8 cellular contexts compared by ENCODE assay signal in genomic region chr19:40221858-40222619, GRCh38. TPM values are rescaled to one million over a fixed set of nuclear protein-coding genes. Genes with fewer than 3 reads are reported as not detected.
DNase-seq lines count a peak whose midpoint lies in the region; ATAC-seq and TF ChIP-seq lines count a peak whose summit lies in the region.

No MANE protein-coding gene starts in this region.

- peak; percentile 81 for ATAC-seq in activated T-helper 17 cell treated with anti-CD3 and anti-CD28 coated beads, Interleukin-2, amount 50 U/mL, for 72 hours (replicated peaks)
- no peak for ATAC-seq in GM19035 (IDR thresholded peaks at IDR 0.05; ENCODE audit: unreplicated experiment)

- peaks cover 12% of the 10 kb centered on the region for H3K4me1 Mint-ChIP-seq in activated T-helper 17 cell treated with anti-CD3 and anti-CD28 coated beads, Interleukin-2, amount 50 U/mL, for 72 hours

- no peaks in the 10 kb centered on the region for H3K36me3 ChIP-seq in neutrophil

- peak overlapping the region; percentile 15 for H3K4me3 Mint-ChIP-seq in activated T-helper 17 cell treated with anti-CD3 and anti-CD28 coated beads, Interleukin-2, amount 50 U/mL, for 72 hours

- no peaks in the 10 kb centered on the region for H3K4me1 ChIP-seq in neutrophil (ENCODE audit: control insufficient read depth in 1 of 2, insufficient read depth in 1 of 2, low read depth in 1 of 2, low read length in 1 of 2)

- DNase-seq in GF-D8 (lab: John Stamatoyannopoulos, UW) (peak; percentile 57), MV-4-11 (lab: John Stamatoyannopoulos, UW) (peak; percentile 86), SIG-M5 (lab: John Stamatoyannopoulos, UW) (peak; percentile 9), fibroblast of the aortic adventitia (ENCODE audit: low read depth) (peak; percentile 95), substantia nigra (lab: John Stamatoyannopoulos, UW) (peak in 47 of 49 donors; percentile 5 to 90 (median 68))

- peak overlapping the region; percentile 71 for H3K27ac Mint-ChIP-seq in activated T-helper 17 cell treated with anti-CD3 and anti-CD28 coated beads, Interleukin-2, amount 50 U/mL, for 72 hours

- peaks cover 50% of the 10 kb centered on the region for H3K27me3 Mint-ChIP-seq in activated T-helper 17 cell treated with anti-CD3 and anti-CD28 coated beads, Interleukin-2, amount 50 U/mL, for 72 hours

- H3K27me3 ChIP-seq in neutrophil, result peaks cover 100% of the 10 kb centered on the region

- no peaks in the 10 kb centered on the region for H3K9me3 ChIP-seq in neutrophil

- TF ChIP-seq CTCF in fibroblast of the aortic adventitia (IDR thresholded peaks at IDR 0.05; ENCODE audit: insufficient read depth, low read length), result peak; percentile 89
- peak; percentile 70 for TF ChIP-seq CTCF in neutrophil (IDR thresholded peaks at IDR 0.05)

- H3K4me3 ChIP-seq in fibroblast of the aortic adventitia (ENCODE audit: low read depth, low read length), result no peak overlapping the region
- no peak overlapping the region for H3K4me3 ChIP-seq in neutrophil (ENCODE audit: low read depth in 1 of 2, low read length in 1 of 2)

- H3K9me3 Mint-ChIP-seq in activated T-helper 17 cell treated with anti-CD3 and anti-CD28 coated beads, Interleukin-2, amount 50 U/mL, for 72 hours, result peaks cover 5% of the 10 kb centered on the region

- H3K36me3 Mint-ChIP-seq in activated T-helper 17 cell treated with anti-CD3 and anti-CD28 coated beads, Interleukin-2, amount 50 U/mL, for 72 hours (ENCODE audit: low read depth), result peaks cover 5% of the 10 kb centered on the region

- H3K27ac ChIP-seq in neutrophil (no peak overlapping the region), substantia nigra (ENCODE audit: low read depth, low read length, poor library complexity, severe bottlenecking) (no peak overlapping the region)

RNA-seq across cellular contexts. Expression of gene TTC9B, which starts 3.9 kb away (rescaled TPM):
- total RNA-seq in activated T-helper 17 cell treated with anti-CD3 and anti-CD28 coated beads, Interleukin-2, amount 50 U/mL, for 72 hours, result 1 to 10 TPM in 1 of 2 donors, not detected in 1; 1.1 TPM
- not detected in 2 replicates for total RNA-seq in fibroblast of the aortic adventitia (ENCODE audit: low replicate concordance)

RNA-seq across cellular contexts. Expression of gene CCNP, which starts 4.5 kb away (rescaled TPM):
- under 1 TPM; 0.28 to 0.48 TPM for total RNA-seq in activated T-helper 17 cell treated with anti-CD3 and anti-CD28 coated beads, Interleukin-2, amount 50 U/mL, for 72 hours
- total RNA-seq in fibroblast of the aortic adventitia (ENCODE audit: low replicate concordance), result 0.33 TPM in 1 of 2 replicates, not detected in the other

RNA-seq across cellular contexts. Expression of gene MAP3K10, which starts 30.8 kb away (rescaled TPM):
- 10 to 100 TPM; 11.1 to 12.9 TPM for total RNA-seq in activated T-helper 17 cell treated with anti-CD3 and anti-CD28 coated beads, Interleukin-2, amount 50 U/mL, for 72 hours
- total RNA-seq in fibroblast of the aortic adventitia (ENCODE audit: low replicate concordance), result 5.0 and 8.0 TPM in 2 replicates

Comparison
In these comparisons a context has a peak if more than half of its experiments do, and no peak if none do; other contexts are left out.
1. DNase-seq: peak in every context shown above with its lines; median percentile 95 in fibroblast of the aortic adventitia; 86 in MV-4-11; 68 in substantia nigra; 57 in GF-D8; 9 in SIG-M5.